Comparison of ENCODE assay signal across 2 cellular contexts in the genomic region with DNA sequence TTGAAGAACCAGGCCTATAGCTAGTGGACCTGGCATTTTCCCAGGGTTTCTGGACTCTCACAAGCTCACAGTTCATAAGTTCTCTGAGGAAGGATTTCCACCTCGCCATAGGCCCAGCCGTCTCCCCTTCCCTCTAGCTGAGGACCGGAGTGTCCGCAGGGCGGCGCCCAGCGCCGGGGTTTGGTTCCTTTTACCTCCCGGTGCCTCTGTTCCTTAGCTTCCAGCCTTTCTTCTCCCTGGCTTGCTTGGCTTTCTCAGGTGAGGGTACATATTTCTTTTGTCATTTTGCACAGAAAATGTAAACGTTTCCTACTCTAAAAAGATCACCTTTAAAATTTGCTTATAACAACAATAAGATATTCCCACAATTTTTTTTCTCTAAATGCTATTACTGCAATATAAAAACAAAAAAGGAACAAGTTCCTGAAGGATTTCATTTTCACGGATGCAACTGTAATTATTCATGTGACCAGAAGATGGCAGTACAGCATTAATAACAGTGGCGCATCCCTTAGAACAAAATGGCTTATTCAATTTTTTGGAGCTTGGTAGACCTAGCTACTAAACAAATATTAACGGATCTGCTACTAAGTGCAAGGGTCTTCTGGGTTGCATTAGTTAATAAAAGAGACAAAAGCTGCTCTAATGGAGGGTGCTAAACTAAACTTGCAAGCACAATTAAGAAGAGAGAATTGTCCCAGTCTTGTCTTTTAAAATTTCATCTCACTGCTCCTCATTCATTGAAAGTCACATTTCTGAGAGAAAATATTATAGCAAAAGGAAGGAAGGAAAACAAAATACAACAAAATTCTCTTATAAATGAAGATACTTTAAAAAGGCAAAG.
TF ChIP-seq lines count a peak whose summit lies in the region.

No MANE protein-coding gene starts in this region.

TF ChIP-seq in IMR-90, 13 proteins besides CTCF, POLR2A, EP300 and RAD21:
- TF ChIP-seq RFX5 (IDR thresholded peaks at IDR 0.05; ENCODE audit: low read depth, low read length) (no peak), CEBPB (IDR thresholded peaks at IDR 0.05; ENCODE audit: low read depth, low read length) (no peak), NFE2L2 (IDR thresholded peaks at IDR 0.05; ENCODE audit: low read depth, low read length) (no peak), RCOR1 (IDR thresholded peaks at IDR 0.05; ENCODE audit: insufficient replicate concordance, low read length) (no peak), ELK1 (IDR thresholded peaks at IDR 0.05; ENCODE audit: borderline replicate concordance, low read depth, low read length) (no peak), SMC3 (IDR thresholded peaks at IDR 0.05; ENCODE audit: low read depth, low read length) (peak; percentile 72)
- TF ChIP-seq, protein P1, sequence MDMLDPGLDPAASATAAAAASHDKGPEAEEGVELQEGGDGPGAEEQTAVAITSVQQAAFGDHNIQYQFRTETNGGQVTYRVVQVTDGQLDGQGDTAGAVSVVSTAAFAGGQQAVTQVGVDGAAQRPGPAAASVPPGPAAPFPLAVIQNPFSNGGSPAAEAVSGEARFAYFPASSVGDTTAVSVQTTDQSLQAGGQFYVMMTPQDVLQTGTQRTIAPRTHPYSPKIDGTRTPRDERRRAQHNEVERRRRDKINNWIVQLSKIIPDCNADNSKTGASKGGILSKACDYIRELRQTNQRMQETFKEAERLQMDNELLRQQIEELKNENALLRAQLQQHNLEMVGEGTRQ (IDR thresholded peaks at IDR 0.05; ENCODE audit: low read depth, low read length), result no peak

TF ChIP-seq in H1, 55 proteins besides CTCF, POLR2A, EP300 and RAD21:
- no peak for TF ChIP-seq SRF (IDR thresholded peaks at IDR 0.05; ENCODE audit: low read depth, low read length)
- TF ChIP-seq, protein P2, sequence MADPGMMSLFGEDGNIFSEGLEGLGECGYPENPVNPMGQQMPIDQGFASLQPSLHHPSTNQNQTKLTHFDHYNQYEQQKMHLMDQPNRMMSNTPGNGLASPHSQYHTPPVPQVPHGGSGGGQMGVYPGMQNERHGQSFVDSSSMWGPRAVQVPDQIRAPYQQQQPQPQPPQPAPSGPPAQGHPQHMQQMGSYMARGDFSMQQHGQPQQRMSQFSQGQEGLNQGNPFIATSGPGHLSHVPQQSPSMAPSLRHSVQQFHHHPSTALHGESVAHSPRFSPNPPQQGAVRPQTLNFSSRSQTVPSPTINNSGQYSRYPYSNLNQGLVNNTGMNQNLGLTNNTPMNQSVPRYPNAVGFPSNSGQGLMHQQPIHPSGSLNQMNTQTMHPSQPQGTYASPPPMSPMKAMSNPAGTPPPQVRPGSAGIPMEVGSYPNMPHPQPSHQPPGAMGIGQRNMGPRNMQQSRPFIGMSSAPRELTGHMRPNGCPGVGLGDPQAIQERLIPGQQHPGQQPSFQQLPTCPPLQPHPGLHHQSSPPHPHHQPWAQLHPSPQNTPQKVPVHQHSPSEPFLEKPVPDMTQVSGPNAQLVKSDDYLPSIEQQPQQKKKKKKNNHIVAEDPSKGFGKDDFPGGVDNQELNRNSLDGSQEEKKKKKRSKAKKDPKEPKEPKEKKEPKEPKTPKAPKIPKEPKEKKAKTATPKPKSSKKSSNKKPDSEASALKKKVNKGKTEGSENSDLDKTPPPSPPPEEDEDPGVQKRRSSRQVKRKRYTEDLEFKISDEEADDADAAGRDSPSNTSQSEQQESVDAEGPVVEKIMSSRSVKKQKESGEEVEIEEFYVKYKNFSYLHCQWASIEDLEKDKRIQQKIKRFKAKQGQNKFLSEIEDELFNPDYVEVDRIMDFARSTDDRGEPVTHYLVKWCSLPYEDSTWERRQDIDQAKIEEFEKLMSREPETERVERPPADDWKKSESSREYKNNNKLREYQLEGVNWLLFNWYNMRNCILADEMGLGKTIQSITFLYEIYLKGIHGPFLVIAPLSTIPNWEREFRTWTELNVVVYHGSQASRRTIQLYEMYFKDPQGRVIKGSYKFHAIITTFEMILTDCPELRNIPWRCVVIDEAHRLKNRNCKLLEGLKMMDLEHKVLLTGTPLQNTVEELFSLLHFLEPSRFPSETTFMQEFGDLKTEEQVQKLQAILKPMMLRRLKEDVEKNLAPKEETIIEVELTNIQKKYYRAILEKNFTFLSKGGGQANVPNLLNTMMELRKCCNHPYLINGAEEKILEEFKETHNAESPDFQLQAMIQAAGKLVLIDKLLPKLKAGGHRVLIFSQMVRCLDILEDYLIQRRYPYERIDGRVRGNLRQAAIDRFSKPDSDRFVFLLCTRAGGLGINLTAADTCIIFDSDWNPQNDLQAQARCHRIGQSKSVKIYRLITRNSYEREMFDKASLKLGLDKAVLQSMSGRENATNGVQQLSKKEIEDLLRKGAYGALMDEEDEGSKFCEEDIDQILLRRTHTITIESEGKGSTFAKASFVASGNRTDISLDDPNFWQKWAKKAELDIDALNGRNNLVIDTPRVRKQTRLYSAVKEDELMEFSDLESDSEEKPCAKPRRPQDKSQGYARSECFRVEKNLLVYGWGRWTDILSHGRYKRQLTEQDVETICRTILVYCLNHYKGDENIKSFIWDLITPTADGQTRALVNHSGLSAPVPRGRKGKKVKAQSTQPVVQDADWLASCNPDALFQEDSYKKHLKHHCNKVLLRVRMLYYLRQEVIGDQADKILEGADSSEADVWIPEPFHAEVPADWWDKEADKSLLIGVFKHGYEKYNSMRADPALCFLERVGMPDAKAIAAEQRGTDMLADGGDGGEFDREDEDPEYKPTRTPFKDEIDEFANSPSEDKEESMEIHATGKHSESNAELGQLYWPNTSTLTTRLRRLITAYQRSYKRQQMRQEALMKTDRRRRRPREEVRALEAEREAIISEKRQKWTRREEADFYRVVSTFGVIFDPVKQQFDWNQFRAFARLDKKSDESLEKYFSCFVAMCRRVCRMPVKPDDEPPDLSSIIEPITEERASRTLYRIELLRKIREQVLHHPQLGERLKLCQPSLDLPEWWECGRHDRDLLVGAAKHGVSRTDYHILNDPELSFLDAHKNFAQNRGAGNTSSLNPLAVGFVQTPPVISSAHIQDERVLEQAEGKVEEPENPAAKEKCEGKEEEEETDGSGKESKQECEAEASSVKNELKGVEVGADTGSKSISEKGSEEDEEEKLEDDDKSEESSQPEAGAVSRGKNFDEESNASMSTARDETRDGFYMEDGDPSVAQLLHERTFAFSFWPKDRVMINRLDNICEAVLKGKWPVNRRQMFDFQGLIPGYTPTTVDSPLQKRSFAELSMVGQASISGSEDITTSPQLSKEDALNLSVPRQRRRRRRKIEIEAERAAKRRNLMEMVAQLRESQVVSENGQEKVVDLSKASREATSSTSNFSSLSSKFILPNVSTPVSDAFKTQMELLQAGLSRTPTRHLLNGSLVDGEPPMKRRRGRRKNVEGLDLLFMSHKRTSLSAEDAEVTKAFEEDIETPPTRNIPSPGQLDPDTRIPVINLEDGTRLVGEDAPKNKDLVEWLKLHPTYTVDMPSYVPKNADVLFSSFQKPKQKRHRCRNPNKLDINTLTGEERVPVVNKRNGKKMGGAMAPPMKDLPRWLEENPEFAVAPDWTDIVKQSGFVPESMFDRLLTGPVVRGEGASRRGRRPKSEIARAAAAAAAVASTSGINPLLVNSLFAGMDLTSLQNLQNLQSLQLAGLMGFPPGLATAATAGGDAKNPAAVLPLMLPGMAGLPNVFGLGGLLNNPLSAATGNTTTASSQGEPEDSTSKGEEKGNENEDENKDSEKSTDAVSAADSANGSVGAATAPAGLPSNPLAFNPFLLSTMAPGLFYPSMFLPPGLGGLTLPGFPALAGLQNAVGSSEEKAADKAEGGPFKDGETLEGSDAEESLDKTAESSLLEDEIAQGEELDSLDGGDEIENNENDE (IDR thresholded peaks at IDR 0.05; ENCODE audit: insufficient replicate concordance, low read length), result peak; percentile 61
- TF ChIP-seq KDM5A (IDR thresholded peaks at IDR 0.05; ENCODE audit: low read length), result peak; percentile 54; the same call in 1 of the 2 replicates
- TF ChIP-seq TBP (IDR thresholded peaks at IDR 0.05; ENCODE audit: low read depth, low read length), result peak; percentile 48; the same call in 1 of the 2 replicates
